Comparison of ENCODE assay signal across 1 cellular context in genomic region chr19:45076029-45076850, GRCh38.
TF ChIP-seq lines count a peak whose summit lies in the region.

TSS of gene ZNF296 (minus strand) at chr19:45076478. CDS start at chr19:45076373, 105 bp downstream.

TF ChIP-seq in HepG2, 621 proteins besides CTCF, POLR2A, EP300 and RAD21 (continued from another document and continues in another):
- TF ChIP-seq FOSL2 (CRISPR knock-in tag; IDR thresholded peaks at IDR 0.05) (0 out of 2 replicates have a peak, but pooled peaks have one; percentile 14), BHLHE40 (IDR thresholded peaks at IDR 0.05; ENCODE audit: low read length) (peak; percentile 95), ZNF576 (CRISPR knock-in tag; IDR thresholded peaks at IDR 0.05) (no peak), ASH2L (IDR thresholded peaks at IDR 0.05; ENCODE audit: insufficient read length, low read depth, low read length) (peak; percentile 61), ZNF713 (CRISPR knock-in tag; IDR thresholded peaks at IDR 0.05) (no peak), SUZ12 (IDR thresholded peaks at IDR 0.05; ENCODE audit: low read depth, low read length) (no peak), XBP1 (CRISPR knock-in tag; IDR thresholded peaks at IDR 0.05) (no peak), ZNF34 (CRISPR knock-in tag; IDR thresholded peaks at IDR 0.05; ENCODE audit: borderline replicate concordance) (no peak), ZNF883 (CRISPR knock-in tag; IDR thresholded peaks at IDR 0.05; ENCODE audit: not compliant biosample characterization) (no peak), ZC3H13 (CRISPR knock-in tag; IDR thresholded peaks at IDR 0.05) (peak; percentile 4; the same call in 1 of the 2 replicates), ZZZ3 (CRISPR knock-in tag; IDR thresholded peaks at IDR 0.05; ENCODE audit: borderline replicate concordance) (no peak), ZC3H4 (CRISPR knock-in tag; IDR thresholded peaks at IDR 0.05; ENCODE audit: borderline replicate concordance) (no peak), AGO2 (optimal IDR thresholded peaks at IDR 0.05; ENCODE audit: low read depth, low read length) (peak; percentile 60), ZNF605 (CRISPR knock-in tag; IDR thresholded peaks at IDR 0.05) (0 out of 2 replicates have a peak, but pooled peaks have one; percentile 53), ATF5 (CRISPR knock-in tag; IDR thresholded peaks at IDR 0.05; ENCODE audit: low read depth) (no peak), ZNF512B (CRISPR knock-in tag; IDR thresholded peaks at IDR 0.05; ENCODE audit: borderline replicate concordance) (no peak), PHB2 (IDR thresholded peaks at IDR 0.05; ENCODE audit: partially characterized antibody) (no peak), ZNF891 (CRISPR knock-in tag; IDR thresholded peaks at IDR 0.05) (peak; percentile 61; the same call in 1 of the 2 replicates), LBX2 (CRISPR knock-in tag; IDR thresholded peaks at IDR 0.05; ENCODE audit: borderline replicate concordance) (peak; percentile 63; the same call in 1 of the 2 replicates), KDM2A (CRISPR knock-in tag; IDR thresholded peaks at IDR 0.05; ENCODE audit: borderline replicate concordance, low read depth) (no peak; the same call in 1 of the 2 replicates), ZNF768 (CRISPR knock-in tag; IDR thresholded peaks at IDR 0.05) (peak; percentile 6; the same call in 1 of the 2 replicates), TFE3 (CRISPR knock-in tag; IDR thresholded peaks at IDR 0.05) (0 out of 2 replicates have a peak, but pooled peaks have one; percentile 19), SALL2 (CRISPR knock-in tag; IDR thresholded peaks at IDR 0.05) (peak; percentile 96), ZNF607 (CRISPR knock-in tag; IDR thresholded peaks at IDR 0.05; ENCODE audit: borderline replicate concordance) (no peak), TBL1XR1 (IDR thresholded peaks at IDR 0.05; ENCODE audit: borderline replicate concordance, low read length, partially characterized antibody) (no peak), ZNF484 (CRISPR knock-in tag; IDR thresholded peaks at IDR 0.05; ENCODE audit: borderline replicate concordance, low read depth) (no peak), KLF15 (CRISPR knock-in tag; IDR thresholded peaks at IDR 0.05; ENCODE audit: borderline replicate concordance) (no peak)
- TF ChIP-seq, protein P1, sequence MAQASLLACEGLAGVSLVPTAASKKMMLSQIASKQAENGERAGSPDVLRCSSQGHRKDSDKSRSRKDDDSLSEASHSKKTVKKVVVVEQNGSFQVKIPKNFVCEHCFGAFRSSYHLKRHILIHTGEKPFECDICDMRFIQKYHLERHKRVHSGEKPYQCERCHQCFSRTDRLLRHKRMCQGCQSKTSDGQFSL (CRISPR knock-in tag; IDR thresholded peaks at IDR 0.05) = no peak
- TF ChIP-seq, protein P2, sequence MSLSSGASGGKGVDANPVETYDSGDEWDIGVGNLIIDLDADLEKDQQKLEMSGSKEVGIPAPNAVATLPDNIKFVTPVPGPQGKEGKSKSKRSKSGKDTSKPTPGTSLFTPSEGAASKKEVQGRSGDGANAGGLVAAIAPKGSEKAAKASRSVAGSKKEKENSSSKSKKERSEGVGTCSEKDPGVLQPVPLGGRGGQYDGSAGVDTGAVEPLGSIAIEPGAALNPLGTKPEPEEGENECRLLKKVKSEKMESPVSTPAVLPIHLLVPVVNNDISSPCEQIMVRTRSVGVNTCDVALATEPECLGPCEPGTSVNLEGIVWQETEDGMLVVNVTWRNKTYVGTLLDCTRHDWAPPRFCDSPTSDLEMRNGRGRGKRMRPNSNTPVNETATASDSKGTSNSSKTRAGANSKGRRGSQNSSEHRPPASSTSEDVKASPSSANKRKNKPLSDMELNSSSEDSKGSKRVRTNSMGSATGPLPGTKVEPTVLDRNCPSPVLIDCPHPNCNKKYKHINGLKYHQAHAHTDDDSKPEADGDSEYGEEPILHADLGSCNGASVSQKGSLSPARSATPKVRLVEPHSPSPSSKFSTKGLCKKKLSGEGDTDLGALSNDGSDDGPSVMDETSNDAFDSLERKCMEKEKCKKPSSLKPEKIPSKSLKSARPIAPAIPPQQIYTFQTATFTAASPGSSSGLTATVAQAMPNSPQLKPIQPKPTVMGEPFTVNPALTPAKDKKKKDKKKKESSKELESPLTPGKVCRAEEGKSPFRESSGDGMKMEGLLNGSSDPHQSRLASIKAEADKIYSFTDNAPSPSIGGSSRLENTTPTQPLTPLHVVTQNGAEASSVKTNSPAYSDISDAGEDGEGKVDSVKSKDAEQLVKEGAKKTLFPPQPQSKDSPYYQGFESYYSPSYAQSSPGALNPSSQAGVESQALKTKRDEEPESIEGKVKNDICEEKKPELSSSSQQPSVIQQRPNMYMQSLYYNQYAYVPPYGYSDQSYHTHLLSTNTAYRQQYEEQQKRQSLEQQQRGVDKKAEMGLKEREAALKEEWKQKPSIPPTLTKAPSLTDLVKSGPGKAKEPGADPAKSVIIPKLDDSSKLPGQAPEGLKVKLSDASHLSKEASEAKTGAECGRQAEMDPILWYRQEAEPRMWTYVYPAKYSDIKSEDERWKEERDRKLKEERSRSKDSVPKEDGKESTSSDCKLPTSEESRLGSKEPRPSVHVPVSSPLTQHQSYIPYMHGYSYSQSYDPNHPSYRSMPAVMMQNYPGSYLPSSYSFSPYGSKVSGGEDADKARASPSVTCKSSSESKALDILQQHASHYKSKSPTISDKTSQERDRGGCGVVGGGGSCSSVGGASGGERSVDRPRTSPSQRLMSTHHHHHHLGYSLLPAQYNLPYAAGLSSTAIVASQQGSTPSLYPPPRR (CRISPR knock-in tag; IDR thresholded peaks at IDR 0.05; ENCODE audit: borderline replicate concordance) = no peak
- TF ChIP-seq, protein P3, sequence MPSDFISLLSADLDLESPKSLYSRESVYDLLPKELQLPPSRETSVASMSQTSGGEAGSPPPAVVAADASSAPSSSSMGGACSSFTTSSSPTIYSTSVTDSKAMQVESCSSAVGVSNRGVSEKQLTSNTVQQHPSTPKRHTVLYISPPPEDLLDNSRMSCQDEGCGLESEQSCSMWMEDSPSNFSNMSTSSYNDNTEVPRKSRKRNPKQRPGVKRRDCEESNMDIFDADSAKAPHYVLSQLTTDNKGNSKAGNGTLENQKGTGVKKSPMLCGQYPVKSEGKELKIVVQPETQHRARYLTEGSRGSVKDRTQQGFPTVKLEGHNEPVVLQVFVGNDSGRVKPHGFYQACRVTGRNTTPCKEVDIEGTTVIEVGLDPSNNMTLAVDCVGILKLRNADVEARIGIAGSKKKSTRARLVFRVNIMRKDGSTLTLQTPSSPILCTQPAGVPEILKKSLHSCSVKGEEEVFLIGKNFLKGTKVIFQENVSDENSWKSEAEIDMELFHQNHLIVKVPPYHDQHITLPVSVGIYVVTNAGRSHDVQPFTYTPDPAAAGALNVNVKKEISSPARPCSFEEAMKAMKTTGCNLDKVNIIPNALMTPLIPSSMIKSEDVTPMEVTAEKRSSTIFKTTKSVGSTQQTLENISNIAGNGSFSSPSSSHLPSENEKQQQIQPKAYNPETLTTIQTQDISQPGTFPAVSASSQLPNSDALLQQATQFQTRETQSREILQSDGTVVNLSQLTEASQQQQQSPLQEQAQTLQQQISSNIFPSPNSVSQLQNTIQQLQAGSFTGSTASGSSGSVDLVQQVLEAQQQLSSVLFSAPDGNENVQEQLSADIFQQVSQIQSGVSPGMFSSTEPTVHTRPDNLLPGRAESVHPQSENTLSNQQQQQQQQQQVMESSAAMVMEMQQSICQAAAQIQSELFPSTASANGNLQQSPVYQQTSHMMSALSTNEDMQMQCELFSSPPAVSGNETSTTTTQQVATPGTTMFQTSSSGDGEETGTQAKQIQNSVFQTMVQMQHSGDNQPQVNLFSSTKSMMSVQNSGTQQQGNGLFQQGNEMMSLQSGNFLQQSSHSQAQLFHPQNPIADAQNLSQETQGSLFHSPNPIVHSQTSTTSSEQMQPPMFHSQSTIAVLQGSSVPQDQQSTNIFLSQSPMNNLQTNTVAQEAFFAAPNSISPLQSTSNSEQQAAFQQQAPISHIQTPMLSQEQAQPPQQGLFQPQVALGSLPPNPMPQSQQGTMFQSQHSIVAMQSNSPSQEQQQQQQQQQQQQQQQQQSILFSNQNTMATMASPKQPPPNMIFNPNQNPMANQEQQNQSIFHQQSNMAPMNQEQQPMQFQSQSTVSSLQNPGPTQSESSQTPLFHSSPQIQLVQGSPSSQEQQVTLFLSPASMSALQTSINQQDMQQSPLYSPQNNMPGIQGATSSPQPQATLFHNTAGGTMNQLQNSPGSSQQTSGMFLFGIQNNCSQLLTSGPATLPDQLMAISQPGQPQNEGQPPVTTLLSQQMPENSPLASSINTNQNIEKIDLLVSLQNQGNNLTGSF (CRISPR knock-in tag; IDR thresholded peaks at IDR 0.05) = peak; percentile 50; the same call in 1 of the 2 replicates
- TF ChIP-seq, protein P4, sequence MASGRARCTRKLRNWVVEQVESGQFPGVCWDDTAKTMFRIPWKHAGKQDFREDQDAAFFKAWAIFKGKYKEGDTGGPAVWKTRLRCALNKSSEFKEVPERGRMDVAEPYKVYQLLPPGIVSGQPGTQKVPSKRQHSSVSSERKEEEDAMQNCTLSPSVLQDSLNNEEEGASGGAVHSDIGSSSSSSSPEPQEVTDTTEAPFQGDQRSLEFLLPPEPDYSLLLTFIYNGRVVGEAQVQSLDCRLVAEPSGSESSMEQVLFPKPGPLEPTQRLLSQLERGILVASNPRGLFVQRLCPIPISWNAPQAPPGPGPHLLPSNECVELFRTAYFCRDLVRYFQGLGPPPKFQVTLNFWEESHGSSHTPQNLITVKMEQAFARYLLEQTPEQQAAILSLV (CRISPR knock-in tag; IDR thresholded peaks at IDR 0.05; ENCODE audit: borderline replicate concordance) = peak; percentile 25; the same call in 1 of the 2 replicates
- TF ChIP-seq, protein P5, sequence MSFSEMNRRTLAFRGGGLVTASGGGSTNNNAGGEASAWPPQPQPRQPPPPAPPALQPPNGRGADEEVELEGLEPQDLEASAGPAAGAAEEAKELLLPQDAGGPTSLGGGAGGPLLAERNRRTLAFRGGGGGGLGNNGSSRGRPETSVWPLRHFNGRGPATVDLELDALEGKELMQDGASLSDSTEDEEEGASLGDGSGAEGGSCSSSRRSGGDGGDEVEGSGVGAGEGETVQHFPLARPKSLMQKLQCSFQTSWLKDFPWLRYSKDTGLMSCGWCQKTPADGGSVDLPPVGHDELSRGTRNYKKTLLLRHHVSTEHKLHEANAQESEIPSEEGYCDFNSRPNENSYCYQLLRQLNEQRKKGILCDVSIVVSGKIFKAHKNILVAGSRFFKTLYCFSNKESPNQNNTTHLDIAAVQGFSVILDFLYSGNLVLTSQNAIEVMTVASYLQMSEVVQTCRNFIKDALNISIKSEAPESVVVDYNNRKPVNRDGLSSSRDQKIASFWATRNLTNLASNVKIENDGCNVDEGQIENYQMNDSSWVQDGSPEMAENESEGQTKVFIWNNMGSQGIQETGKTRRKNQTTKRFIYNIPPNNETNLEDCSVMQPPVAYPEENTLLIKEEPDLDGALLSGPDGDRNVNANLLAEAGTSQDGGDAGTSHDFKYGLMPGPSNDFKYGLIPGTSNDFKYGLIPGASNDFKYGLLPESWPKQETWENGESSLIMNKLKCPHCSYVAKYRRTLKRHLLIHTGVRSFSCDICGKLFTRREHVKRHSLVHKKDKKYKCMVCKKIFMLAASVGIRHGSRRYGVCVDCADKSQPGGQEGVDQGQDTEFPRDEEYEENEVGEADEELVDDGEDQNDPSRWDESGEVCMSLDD (CRISPR knock-in tag; IDR thresholded peaks at IDR 0.05; ENCODE audit: borderline replicate concordance) = 0 out of 2 replicates have a peak, but pooled peaks have one; percentile 8
